In the genomic region with DNA sequence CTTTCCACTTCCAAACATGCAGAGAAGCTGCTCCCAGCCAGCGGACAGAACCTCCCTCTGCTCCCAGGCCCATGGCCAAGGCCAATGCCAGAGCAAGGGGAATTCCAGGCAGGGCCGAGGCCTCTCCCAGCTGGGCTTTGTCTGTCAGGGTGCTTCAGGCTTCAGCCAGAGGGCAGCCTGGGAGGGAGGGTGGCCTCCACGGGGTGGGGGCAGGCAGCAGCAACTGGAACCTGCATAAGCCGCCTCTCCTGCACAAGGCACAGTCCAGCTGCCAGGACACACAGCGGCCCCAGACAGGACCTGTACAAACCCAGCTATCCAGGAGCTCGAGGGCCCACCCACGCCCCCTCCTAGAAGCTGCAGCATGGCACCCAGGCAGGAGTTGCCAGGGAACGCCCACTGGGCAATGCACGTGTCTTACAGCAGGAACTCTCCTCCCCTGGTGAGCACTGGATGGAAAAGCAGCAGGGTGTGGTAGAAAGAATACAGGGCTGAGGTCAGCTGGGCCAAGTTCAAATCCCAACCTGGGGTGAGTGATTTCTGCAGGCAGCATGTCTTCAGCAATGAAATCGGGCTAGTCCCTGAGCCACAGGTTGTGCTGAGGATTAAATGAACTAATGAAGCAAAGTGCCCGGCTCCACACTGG, we compare ENCODE assay signal across 8 cellular contexts. TPM values are rescaled to one million over a fixed set of nuclear protein-coding genes. Genes with fewer than 3 reads are reported as not detected.
DNase-seq lines count a peak whose midpoint lies in the region; ATAC-seq and TF ChIP-seq lines count a peak whose summit lies in the region.

No MANE protein-coding gene starts in this region.

- H3K9me3 ChIP-seq in MM.1S (replicated peaks; ENCODE audit: insufficient read depth, low read length), result no peaks in the 10 kb centered on the region

- H3K4me3 ChIP-seq in MM.1S (ENCODE audit: low read length), result no peak overlapping the region

- ATAC-seq in naive thymus-derived CD8-positive, alpha-beta T cell, result no peak
- no peak for ATAC-seq in GM19035 (IDR thresholded peaks at IDR 0.05; ENCODE audit: unreplicated experiment)
- ATAC-seq in GM21360 (IDR thresholded peaks at IDR 0.05; ENCODE audit: unreplicated experiment), result no peak
- no peak for ATAC-seq in HG02870 (IDR thresholded peaks at IDR 0.05; ENCODE audit: unreplicated experiment)

- no peaks in the 10 kb centered on the region for H3K9me3 Mint-ChIP-seq in naive thymus-derived CD8-positive, alpha-beta T cell

- peak; percentile 43 for DNase-seq in AG08396 (ENCODE audit: low spot score)
- DNase-seq in RPMI8226, result peak; percentile 22
- peak; percentile 65 for DNase-seq in fibroblast of gingiva (ENCODE audit: low read depth)
- no peak for DNase-seq in naive thymus-derived CD8-positive, alpha-beta T cell
- no peak for DNase-seq in MM.1S

- H3K4me1 Mint-ChIP-seq in naive thymus-derived CD8-positive, alpha-beta T cell, result peaks cover 60 to 99% (median 93%) of the 10 kb centered on the region in 4 donors

- no peak overlapping the region for H3K27ac ChIP-seq in MM.1S (ENCODE audit: low read length)

- H3K9ac ChIP-seq in MM.1S (ENCODE audit: low read length), result no peak overlapping the region

- H3K36me3 Mint-ChIP-seq in naive thymus-derived CD8-positive, alpha-beta T cell, result peaks cover 0 to 5% (median 0%) of the 10 kb centered on the region in 3 donors

- no peaks in the 10 kb centered on the region for H3K27me3 Mint-ChIP-seq in naive thymus-derived CD8-positive, alpha-beta T cell

- no peak for TF ChIP-seq CTCF in MM.1S (IDR thresholded peaks at IDR 0.05; ENCODE audit: low read length)

- H3K27ac Mint-ChIP-seq in naive thymus-derived CD8-positive, alpha-beta T cell, result peak overlapping the region in 7 of 10 donors; percentile 6 to 95 (median 69)

- H3K36me3 ChIP-seq in MM.1S (replicated peaks; ENCODE audit: insufficient read depth, low read length), result no peaks in the 10 kb centered on the region

- H3K4me2 ChIP-seq in MM.1S (ENCODE audit: low read depth, low read length), result no peak overlapping the region

- peaks cover 33% of the 10 kb centered on the region for H3F3A ChIP-seq in MM.1S (ENCODE audit: insufficient read depth, low read length)

- no peak overlapping the region for H2AFZ ChIP-seq in MM.1S (ENCODE audit: low read length)

- H3K4me1 ChIP-seq in MM.1S (ENCODE audit: low read length), result peaks cover 49% of the 10 kb centered on the region

- H3K27me3 ChIP-seq in MM.1S (replicated peaks; ENCODE audit: insufficient read depth, low read length), result no peaks in the 10 kb centered on the region

- H3K79me2 ChIP-seq in MM.1S (ENCODE audit: low read length), result peaks cover 84% of the 10 kb centered on the region

- no peaks in the 10 kb centered on the region for H3K9me2 ChIP-seq in MM.1S (replicated peaks; ENCODE audit: insufficient read depth, low read length)

- no peaks in the 10 kb centered on the region for H4K20me1 ChIP-seq in MM.1S (ENCODE audit: insufficient read depth, low read length)

- peak overlapping the region in 4 of 10 donors; percentile 16 to 68 (median 26) for H3K4me3 Mint-ChIP-seq in naive thymus-derived CD8-positive, alpha-beta T cell

- POLR2A ChIA-PET in naive thymus-derived CD8-positive, alpha-beta T cell (lab: Charles Lee), result interaction anchor here (0.7 to 2.1 kb wide), 6 partner anchors 8 to 64 kb away, joined by 3 to 8 read pairs (median 4); no protein-coding TSS in a partner anchor

RNA-seq across cellular contexts. Expression of a gene that starts 7.6 kb away (rescaled TPM):
- 10 to 100 TPM; 22.2 to 23.2 TPM for total RNA-seq in naive thymus-derived CD8-positive, alpha-beta T cell
- polyA plus RNA-seq in naive thymus-derived CD8-positive, alpha-beta T cell, result 10 to 100 TPM in 2 of 3 donors, 1 to 10 TPM in 1; 2.4 to 15.1 (median 11.9) TPM

RNA-seq across cellular contexts. Expression of a gene that starts 55.1 kb away (rescaled TPM):
- 10 to 100 TPM; 18.4 to 22.4 TPM for total RNA-seq in naive thymus-derived CD8-positive, alpha-beta T cell
- 10 to 100 TPM; 21.1 to 29.9 (median 22.6) TPM for polyA plus RNA-seq in naive thymus-derived CD8-positive, alpha-beta T cell

Comparison
In these comparisons a context has a peak if more than half of its experiments do, and no peak if none do; other contexts are left out.
1. DNase-seq: peak in AG08396 (single experiment), RPMI8226 (single experiment) and fibroblast of gingiva (single experiment); none in naive thymus-derived CD8-positive, alpha-beta T cell (0 of 10) and MM.1S (single experiment).